ENCODE assay signal across 1 cellular context in genomic region chr16:74667215-74667765, GRCh38.
A peak's percentile ranks its signal among the peaks of the same experiment; 100 is the strongest.
TF ChIP-seq lines count a peak whose summit lies in the region.

No MANE protein-coding gene starts in this region.

TF ChIP-seq in H1, 55 proteins besides CTCF, POLR2A, EP300 and RAD21:
- TF ChIP-seq ZNF274 (IDR thresholded peaks at IDR 0.05; ENCODE audit: borderline replicate concordance, extremely low read depth, low read length) = no peak
- no peak for TF ChIP-seq EZH2 (IDR thresholded peaks at IDR 0.05; ENCODE audit: low read depth, low read length, severe bottlenecking)
- no peak for TF ChIP-seq CHD1 (IDR thresholded peaks at IDR 0.05; ENCODE audit: low read depth, low read length)
- TF ChIP-seq HDAC2 (IDR thresholded peaks at IDR 0.05; ENCODE audit: borderline replicate concordance in 1 of 2, low read depth in 2 of 2, low read length in 2 of 2) = no peak
- TF ChIP-seq EGR1 (IDR thresholded peaks at IDR 0.05; ENCODE audit: borderline replicate concordance, low read depth, low read length) = no peak
- TF ChIP-seq CREB1 (IDR thresholded peaks at IDR 0.05) = no peak
- no peak for TF ChIP-seq BRCA1 (IDR thresholded peaks at IDR 0.05; ENCODE audit: low read depth, low read length)
- TF ChIP-seq RXRA (IDR thresholded peaks at IDR 0.05; ENCODE audit: insufficient read depth, low read depth, low read length) = no peak
- TF ChIP-seq MAFK (IDR thresholded peaks at IDR 0.05; ENCODE audit: low read depth, low read length) = no peak
- no peak; the same call in 1 of the 2 replicates for TF ChIP-seq RBBP5 (IDR thresholded peaks at IDR 0.05; ENCODE audit: borderline replicate concordance, low read depth, low read length)
- no peak for TF ChIP-seq SP4 (IDR thresholded peaks at IDR 0.05; ENCODE audit: low read length)
- TF ChIP-seq BACH1 (IDR thresholded peaks at IDR 0.05; ENCODE audit: low read length) = no peak
- TF ChIP-seq USF2 (IDR thresholded peaks at IDR 0.05; ENCODE audit: low read length) = no peak
- TF ChIP-seq, protein P1, sequence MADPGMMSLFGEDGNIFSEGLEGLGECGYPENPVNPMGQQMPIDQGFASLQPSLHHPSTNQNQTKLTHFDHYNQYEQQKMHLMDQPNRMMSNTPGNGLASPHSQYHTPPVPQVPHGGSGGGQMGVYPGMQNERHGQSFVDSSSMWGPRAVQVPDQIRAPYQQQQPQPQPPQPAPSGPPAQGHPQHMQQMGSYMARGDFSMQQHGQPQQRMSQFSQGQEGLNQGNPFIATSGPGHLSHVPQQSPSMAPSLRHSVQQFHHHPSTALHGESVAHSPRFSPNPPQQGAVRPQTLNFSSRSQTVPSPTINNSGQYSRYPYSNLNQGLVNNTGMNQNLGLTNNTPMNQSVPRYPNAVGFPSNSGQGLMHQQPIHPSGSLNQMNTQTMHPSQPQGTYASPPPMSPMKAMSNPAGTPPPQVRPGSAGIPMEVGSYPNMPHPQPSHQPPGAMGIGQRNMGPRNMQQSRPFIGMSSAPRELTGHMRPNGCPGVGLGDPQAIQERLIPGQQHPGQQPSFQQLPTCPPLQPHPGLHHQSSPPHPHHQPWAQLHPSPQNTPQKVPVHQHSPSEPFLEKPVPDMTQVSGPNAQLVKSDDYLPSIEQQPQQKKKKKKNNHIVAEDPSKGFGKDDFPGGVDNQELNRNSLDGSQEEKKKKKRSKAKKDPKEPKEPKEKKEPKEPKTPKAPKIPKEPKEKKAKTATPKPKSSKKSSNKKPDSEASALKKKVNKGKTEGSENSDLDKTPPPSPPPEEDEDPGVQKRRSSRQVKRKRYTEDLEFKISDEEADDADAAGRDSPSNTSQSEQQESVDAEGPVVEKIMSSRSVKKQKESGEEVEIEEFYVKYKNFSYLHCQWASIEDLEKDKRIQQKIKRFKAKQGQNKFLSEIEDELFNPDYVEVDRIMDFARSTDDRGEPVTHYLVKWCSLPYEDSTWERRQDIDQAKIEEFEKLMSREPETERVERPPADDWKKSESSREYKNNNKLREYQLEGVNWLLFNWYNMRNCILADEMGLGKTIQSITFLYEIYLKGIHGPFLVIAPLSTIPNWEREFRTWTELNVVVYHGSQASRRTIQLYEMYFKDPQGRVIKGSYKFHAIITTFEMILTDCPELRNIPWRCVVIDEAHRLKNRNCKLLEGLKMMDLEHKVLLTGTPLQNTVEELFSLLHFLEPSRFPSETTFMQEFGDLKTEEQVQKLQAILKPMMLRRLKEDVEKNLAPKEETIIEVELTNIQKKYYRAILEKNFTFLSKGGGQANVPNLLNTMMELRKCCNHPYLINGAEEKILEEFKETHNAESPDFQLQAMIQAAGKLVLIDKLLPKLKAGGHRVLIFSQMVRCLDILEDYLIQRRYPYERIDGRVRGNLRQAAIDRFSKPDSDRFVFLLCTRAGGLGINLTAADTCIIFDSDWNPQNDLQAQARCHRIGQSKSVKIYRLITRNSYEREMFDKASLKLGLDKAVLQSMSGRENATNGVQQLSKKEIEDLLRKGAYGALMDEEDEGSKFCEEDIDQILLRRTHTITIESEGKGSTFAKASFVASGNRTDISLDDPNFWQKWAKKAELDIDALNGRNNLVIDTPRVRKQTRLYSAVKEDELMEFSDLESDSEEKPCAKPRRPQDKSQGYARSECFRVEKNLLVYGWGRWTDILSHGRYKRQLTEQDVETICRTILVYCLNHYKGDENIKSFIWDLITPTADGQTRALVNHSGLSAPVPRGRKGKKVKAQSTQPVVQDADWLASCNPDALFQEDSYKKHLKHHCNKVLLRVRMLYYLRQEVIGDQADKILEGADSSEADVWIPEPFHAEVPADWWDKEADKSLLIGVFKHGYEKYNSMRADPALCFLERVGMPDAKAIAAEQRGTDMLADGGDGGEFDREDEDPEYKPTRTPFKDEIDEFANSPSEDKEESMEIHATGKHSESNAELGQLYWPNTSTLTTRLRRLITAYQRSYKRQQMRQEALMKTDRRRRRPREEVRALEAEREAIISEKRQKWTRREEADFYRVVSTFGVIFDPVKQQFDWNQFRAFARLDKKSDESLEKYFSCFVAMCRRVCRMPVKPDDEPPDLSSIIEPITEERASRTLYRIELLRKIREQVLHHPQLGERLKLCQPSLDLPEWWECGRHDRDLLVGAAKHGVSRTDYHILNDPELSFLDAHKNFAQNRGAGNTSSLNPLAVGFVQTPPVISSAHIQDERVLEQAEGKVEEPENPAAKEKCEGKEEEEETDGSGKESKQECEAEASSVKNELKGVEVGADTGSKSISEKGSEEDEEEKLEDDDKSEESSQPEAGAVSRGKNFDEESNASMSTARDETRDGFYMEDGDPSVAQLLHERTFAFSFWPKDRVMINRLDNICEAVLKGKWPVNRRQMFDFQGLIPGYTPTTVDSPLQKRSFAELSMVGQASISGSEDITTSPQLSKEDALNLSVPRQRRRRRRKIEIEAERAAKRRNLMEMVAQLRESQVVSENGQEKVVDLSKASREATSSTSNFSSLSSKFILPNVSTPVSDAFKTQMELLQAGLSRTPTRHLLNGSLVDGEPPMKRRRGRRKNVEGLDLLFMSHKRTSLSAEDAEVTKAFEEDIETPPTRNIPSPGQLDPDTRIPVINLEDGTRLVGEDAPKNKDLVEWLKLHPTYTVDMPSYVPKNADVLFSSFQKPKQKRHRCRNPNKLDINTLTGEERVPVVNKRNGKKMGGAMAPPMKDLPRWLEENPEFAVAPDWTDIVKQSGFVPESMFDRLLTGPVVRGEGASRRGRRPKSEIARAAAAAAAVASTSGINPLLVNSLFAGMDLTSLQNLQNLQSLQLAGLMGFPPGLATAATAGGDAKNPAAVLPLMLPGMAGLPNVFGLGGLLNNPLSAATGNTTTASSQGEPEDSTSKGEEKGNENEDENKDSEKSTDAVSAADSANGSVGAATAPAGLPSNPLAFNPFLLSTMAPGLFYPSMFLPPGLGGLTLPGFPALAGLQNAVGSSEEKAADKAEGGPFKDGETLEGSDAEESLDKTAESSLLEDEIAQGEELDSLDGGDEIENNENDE (IDR thresholded peaks at IDR 0.05; ENCODE audit: insufficient replicate concordance, low read length) = no peak
- TF ChIP-seq GTF2F1 (IDR thresholded peaks at IDR 0.05; ENCODE audit: borderline replicate concordance, low read depth, low read length) = no peak
- no peak for TF ChIP-seq SIRT6 (IDR thresholded peaks at IDR 0.05; ENCODE audit: low read length)
- TF ChIP-seq RNF2 (IDR thresholded peaks at IDR 0.05; ENCODE audit: borderline replicate concordance, low read depth, low read length, missing control alignments, poor library complexity, severe bottlenecking) = no peak
- TF ChIP-seq, protein P2, sequence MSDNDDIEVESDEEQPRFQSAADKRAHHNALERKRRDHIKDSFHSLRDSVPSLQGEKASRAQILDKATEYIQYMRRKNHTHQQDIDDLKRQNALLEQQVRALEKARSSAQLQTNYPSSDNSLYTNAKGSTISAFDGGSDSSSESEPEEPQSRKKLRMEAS (IDR thresholded peaks at IDR 0.05) = no peak
- TF ChIP-seq YY1 (IDR thresholded peaks at IDR 0.05; ENCODE audit: low read depth, low read length) = no peak
- TF ChIP-seq KDM5A (IDR thresholded peaks at IDR 0.05; ENCODE audit: low read length) = no peak
- no peak for TF ChIP-seq SP2 (IDR thresholded peaks at IDR 0.05; ENCODE audit: low read length)
- TF ChIP-seq SIX5 (IDR thresholded peaks at IDR 0.05; ENCODE audit: low read depth, low read length) = no peak
- TF ChIP-seq TAF1 (IDR thresholded peaks at IDR 0.05; ENCODE audit: low read depth, low read length) = peak; percentile 69; the same call in 1 of the 2 replicates
- no peak for TF ChIP-seq CBX8 (IDR thresholded peaks at IDR 0.05; ENCODE audit: borderline replicate concordance, low read depth, low read length)
- TF ChIP-seq SRF (IDR thresholded peaks at IDR 0.05; ENCODE audit: low read depth, low read length) = no peak
- TF ChIP-seq ASH2L (IDR thresholded peaks at IDR 0.05; ENCODE audit: low read length) = peak; percentile 76
- TF ChIP-seq JUND (IDR thresholded peaks at IDR 0.05; ENCODE audit: low read length) = no peak
- TF ChIP-seq CTBP2 (IDR thresholded peaks at IDR 0.05; ENCODE audit: borderline replicate concordance, insufficient read depth, insufficient read length, low read length) = no peak
- TF ChIP-seq HDAC6 (IDR thresholded peaks at IDR 0.05; ENCODE audit: low read depth, low read length) = no peak
- TF ChIP-seq TBP (IDR thresholded peaks at IDR 0.05; ENCODE audit: low read depth, low read length) = peak; percentile 39; the same call in 1 of the 2 replicates
- TF ChIP-seq TEAD4 (IDR thresholded peaks at IDR 0.05; ENCODE audit: low read depth, low read length) = 0 out of 2 replicates have a peak, but pooled peaks have one; percentile 32
- TF ChIP-seq BCL11A (IDR thresholded peaks at IDR 0.05; ENCODE audit: low read depth in 2 of 2, low read length in 2 of 2) = no peak
- TF ChIP-seq NANOG (IDR thresholded peaks at IDR 0.05; ENCODE audit: insufficient read depth, low read depth, low read length, poor library complexity, severe bottlenecking) = no peak
- no peak for TF ChIP-seq CHD2 (IDR thresholded peaks at IDR 0.05; ENCODE audit: low read length)
- TF ChIP-seq NRF1 (IDR thresholded peaks at IDR 0.05; ENCODE audit: low read depth, low read length) = no peak
- TF ChIP-seq ATF3 (IDR thresholded peaks at IDR 0.05; ENCODE audit: insufficient read depth, low read depth, low read length) = no peak
- no peak for TF ChIP-seq POLR2AphosphoS5 (IDR thresholded peaks at IDR 0.05; ENCODE audit: low read depth, low read length)
- TF ChIP-seq KDM1A (IDR thresholded peaks at IDR 0.05; ENCODE audit: borderline replicate concordance, low read length) = no peak
- no peak for TF ChIP-seq CBX5 (IDR thresholded peaks at IDR 0.05; ENCODE audit: low read depth, low read length)
- no peak for TF ChIP-seq SP1 (IDR thresholded peaks at IDR 0.05; ENCODE audit: low read depth, low read length)
- TF ChIP-seq E2F6 (IDR thresholded peaks at IDR 0.05) = no peak
- TF ChIP-seq RFX5 (IDR thresholded peaks at IDR 0.05; ENCODE audit: borderline replicate concordance, low read depth, low read length) = no peak
- TF ChIP-seq SAP30 (IDR thresholded peaks at IDR 0.05; ENCODE audit: insufficient read depth, insufficient replicate concordance, low read length) = no peak
- peak in 1 of 2 experiments; percentile 25; a peak in 1 of 4 replicates for TF ChIP-seq SIN3A (conservative IDR thresholded peaks at IDR 0.05 in 1 of 2, IDR thresholded peaks at IDR 0.05 in 1 of 2; ENCODE audit: low read depth in 1 of 2, low read length in 2 of 2)
- no peak for TF ChIP-seq JUN (IDR thresholded peaks at IDR 0.05; ENCODE audit: low read depth, low read length)
- TF ChIP-seq POU5F1 (IDR thresholded peaks at IDR 0.05; ENCODE audit: low read depth, low read length) = no peak
- TF ChIP-seq GABPA (IDR thresholded peaks at IDR 0.05; ENCODE audit: borderline replicate concordance, insufficient read depth, low read length) = no peak
- no peak for TF ChIP-seq ATF2 (IDR thresholded peaks at IDR 0.05; ENCODE audit: low read length)
- TF ChIP-seq TAF7 (optimal IDR thresholded peaks at IDR 0.05; ENCODE audit: borderline replicate concordance, low read depth, low read length) = no peak
- no peak for TF ChIP-seq KDM4A (IDR thresholded peaks at IDR 0.05; ENCODE audit: low read depth, low read length, severe bottlenecking)
- peak; percentile 12; the same call in 1 of the 2 replicates for TF ChIP-seq PHF8 (conservative IDR thresholded peaks at IDR 0.05; ENCODE audit: low read depth, low read length)
TF ChIP-seq in H1: peak in this region for 6.
